In the genomic region with DNA sequence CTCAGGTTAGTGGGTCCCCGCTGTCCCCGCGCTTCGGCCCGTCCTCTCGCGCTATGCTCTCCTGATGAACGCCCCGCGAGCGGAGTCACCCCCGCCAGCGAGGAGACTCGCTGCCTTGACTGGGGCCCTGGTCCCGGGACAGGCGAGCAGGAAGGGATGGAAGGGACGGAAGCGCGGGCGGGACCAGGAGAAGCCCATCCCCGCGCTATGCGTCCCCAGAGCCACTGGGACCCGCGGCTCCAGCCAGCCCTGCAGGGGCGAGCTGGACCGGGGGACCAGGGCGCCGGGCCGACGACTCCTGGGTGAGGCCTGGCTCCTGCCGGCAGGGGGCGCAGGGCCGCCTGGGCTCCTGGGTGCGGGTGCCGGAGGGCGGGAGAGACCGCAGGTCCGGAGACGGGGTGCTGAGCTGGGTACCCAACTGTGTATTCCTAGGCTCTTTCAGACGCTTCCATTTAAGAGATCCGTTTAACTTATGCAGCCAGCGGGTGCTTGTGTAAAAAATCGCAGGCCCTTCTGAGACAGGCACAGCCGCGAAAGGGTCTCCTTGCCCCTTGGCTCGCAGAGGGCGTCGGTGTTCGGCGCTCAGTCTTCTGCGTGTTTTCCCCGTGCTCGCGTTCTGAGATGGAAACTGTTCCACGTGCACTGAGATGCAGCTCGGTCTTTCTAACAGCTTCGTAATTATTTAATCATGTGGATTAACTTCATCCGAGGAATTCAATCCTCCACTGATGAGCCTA, we compare ENCODE assay signal across 8 cellular contexts. TPM values are rescaled to one million over a fixed set of nuclear protein-coding genes. Genes with fewer than 3 reads are reported as not detected.
DNase-seq lines count a peak whose midpoint lies in the region; ATAC-seq lines count a peak whose summit lies in the region.

No MANE protein-coding gene starts in this region.

- DNase-seq in NCI-H2196 (lab: John Stamatoyannopoulos, UW; ENCODE audit: unreplicated experiment) (peak; percentile 37), NCI-H2196 treated with DMSO at 0.1 percent for 48 hours (lab: John Stamatoyannopoulos, UW; ENCODE audit: unreplicated experiment) (no peak), NCI-H446 treated with DMSO at 0.1 percent for 48 hours (lab: John Stamatoyannopoulos, UW) (peak; percentile 59), mesenchymal stem cell (peak; percentile 69)
- peak in 2 of 3 experiments; percentile 51 to 63 for DNase-seq in activated CD8-positive, alpha-beta memory T cell treated with anti-CD3 and anti-CD28 coated beads for 48 hours (ENCODE audit: low read depth in 2 of 3, low spot score in 2 of 3)
- peak; percentile 70 to 79 (median 78) for DNase-seq in effector memory CD8-positive, alpha-beta T cell
- DNase-seq in stimulated activated CD8-positive, alpha-beta memory T cell treated with anti-CD3 and anti-CD28 coated beads, Interleukin-12 subunit alpha, Interleukin-12 subunit beta, amount 100 ng/mL, for 1 hour (ENCODE audit: low read depth): peak; percentile 57

- no peak overlapping the region for H3K4ac ChIP-seq in mesenchymal stem cell (ENCODE audit: low read depth in 1 of 2, low read length in 2 of 2)

- peak overlapping the region; percentile 74 to 79 for H3K4me3 Mint-ChIP-seq in effector memory CD8-positive, alpha-beta T cell

- H3K9ac ChIP-seq in mesenchymal stem cell (ENCODE audit: low read length): peak overlapping the region; percentile 56

- no peak overlapping the region for H3K27ac ChIP-seq in mesenchymal stem cell (ENCODE audit: low read length, poor library complexity, severe bottlenecking)

- H3K36me3 Mint-ChIP-seq in effector memory CD8-positive, alpha-beta T cell (ENCODE audit: insufficient read depth): peaks cover 12% of the 10 kb centered on the region

- no peaks in the 10 kb centered on the region for H3K27me3 ChIP-seq in mesenchymal stem cell (ENCODE audit: control insufficient read depth in 1 of 2, insufficient read depth in 1 of 2, low read length in 2 of 2)

- peak overlapping the region; percentile 66 to 81 for H3K4me3 ChIP-seq in mesenchymal stem cell (ENCODE audit: insufficient read depth in 1 of 2, low read depth in 1 of 2, low read length in 2 of 2)

- no peak overlapping the region for H2AK5ac ChIP-seq in mesenchymal stem cell (ENCODE audit: low read length, severe bottlenecking)

- no peak overlapping the region for H3K14ac ChIP-seq in mesenchymal stem cell (ENCODE audit: low read length in 2 of 2)

- no peaks in the 10 kb centered on the region for H3K27me3 Mint-ChIP-seq in effector memory CD8-positive, alpha-beta T cell

- ATAC-seq in HG02938 (IDR thresholded peaks at IDR 0.05; ENCODE audit: unreplicated experiment): peak; percentile 62
- ATAC-seq in effector memory CD8-positive, alpha-beta T cell (replicated peaks): peak; percentile 75

- peak overlapping the region; percentile 29 to 68 for H3K18ac ChIP-seq in mesenchymal stem cell (ENCODE audit: low read depth in 1 of 2, low read length in 2 of 2)

- no peaks in the 10 kb centered on the region for H3K9me3 Mint-ChIP-seq in effector memory CD8-positive, alpha-beta T cell

- H3K4me1 Mint-ChIP-seq in effector memory CD8-positive, alpha-beta T cell (ENCODE audit: low read depth in 2 of 2): peaks cover 8 to 16% of the 10 kb centered on the region in 2 donors

- H3K79me1 ChIP-seq in mesenchymal stem cell (replicated peaks; ENCODE audit: low read length, poor library complexity, severe bottlenecking): peaks cover 8% of the 10 kb centered on the region

- no peaks in the 10 kb centered on the region for H3K9me3 ChIP-seq in mesenchymal stem cell (ENCODE audit: control insufficient read depth, low read length)

- H2BK15ac ChIP-seq in mesenchymal stem cell (ENCODE audit: low read depth, poor library complexity, severe bottlenecking): peak overlapping the region; percentile 81

- H2AFZ ChIP-seq in mesenchymal stem cell (ENCODE audit: low read depth, low read length): peak overlapping the region; percentile 46

- H2BK12ac ChIP-seq in mesenchymal stem cell (ENCODE audit: low read length in 2 of 2): no peak overlapping the region

- peaks cover 6 to 10% of the 10 kb centered on the region in 2 experiments for H3K36me3 ChIP-seq in mesenchymal stem cell (ENCODE audit: control insufficient read depth in 1 of 2, insufficient read depth in 2 of 2, low read depth in 1 of 2, low read length in 2 of 2)

- H3K4me2 ChIP-seq in mesenchymal stem cell (ENCODE audit: low read length, poor library complexity, severe bottlenecking): peak overlapping the region; percentile 99

- peaks cover 17% of the 10 kb centered on the region for H3K4me1 ChIP-seq in mesenchymal stem cell (ENCODE audit: control insufficient read depth, insufficient read depth, low read depth, low read length)

- peak overlapping the region; percentile 92 for H4K8ac ChIP-seq in mesenchymal stem cell (ENCODE audit: low read length)

- H2BK5ac ChIP-seq in mesenchymal stem cell (ENCODE audit: low read depth, low read length, poor library complexity, severe bottlenecking): no peak overlapping the region

- 12% methylated on average over 56 of the region's 59 CpGs for WGBS in mesenchymal stem cell

- H4K91ac ChIP-seq in mesenchymal stem cell (ENCODE audit: low read length): peak overlapping the region; percentile 27

- H3K27ac Mint-ChIP-seq in effector memory CD8-positive, alpha-beta T cell: peak overlapping the region; percentile 46 to 71

- no peak overlapping the region for H2BK120ac ChIP-seq in mesenchymal stem cell (ENCODE audit: low read depth, low read length)

- no peak overlapping the region for H3K23ac ChIP-seq in mesenchymal stem cell (ENCODE audit: low read length in 2 of 2)

RNA-seq across cellular contexts. Expression of a gene that starts 0.6 kb away (rescaled TPM):
- polyA plus RNA-seq in mesenchymal stem cell (2013, experiment 1 of 2): 0.11 TPM
- 0.19 TPM for polyA plus RNA-seq in mesenchymal stem cell (2013, experiment 2 of 2)

RNA-seq across cellular contexts. Expression of a gene that starts 6.1 kb away (rescaled TPM):
- polyA plus RNA-seq in mesenchymal stem cell (2013, experiment 1 of 2): 3.6 TPM
- 3.7 TPM for polyA plus RNA-seq in mesenchymal stem cell (2013, experiment 2 of 2)

RNA-seq across cellular contexts. Expression of a gene that starts 6.2 kb away (rescaled TPM):
- polyA plus RNA-seq in mesenchymal stem cell (2013, experiment 1 of 2): 14.6 TPM
- 14.4 TPM for polyA plus RNA-seq in mesenchymal stem cell (2013, experiment 2 of 2)

RNA-seq across cellular contexts. Expression of a gene that starts 24.2 kb away (rescaled TPM):
- 0.04 TPM for polyA plus RNA-seq in mesenchymal stem cell (2013, experiment 1 of 2)
- polyA plus RNA-seq in mesenchymal stem cell (2013, experiment 2 of 2): 0.04 TPM
